ENCODE assay signal across 8 cellular contexts in genomic region chr16:55842369-55843104, GRCh38. TPM values are rescaled to one million over a fixed set of nuclear protein-coding genes. Genes with fewer than 3 reads are reported as not detected.
A peak's percentile ranks its signal among the peaks of the same experiment; 100 is the strongest.
DNase-seq lines count a peak whose midpoint lies in the region; ATAC-seq, FAIRE-seq and TF ChIP-seq lines count a peak whose summit lies in the region.

No MANE protein-coding gene starts in this region.

- no peak overlapping the region for H3K4me3 ChIP-seq in HFF-Myc (replicated peaks; ENCODE audit: low read depth, low read length)
- H3K4me3 ChIP-seq in cardiac fibroblast (replicated peaks in 1 of 2; ENCODE audit: low read depth in 2 of 2, low read length in 2 of 2): no peak overlapping the region

- intact Hi-C loops in left colon (cut with DNase I, micrococcal nuclease): loop anchor here (5.0 to 10.0 kb wide), 2 partner anchors 130 to 368 kb away; partner anchors contain the start of gene MMP2 (in 1 of the 2)

- ATAC-seq in left colon: peak; percentile 45

- FAIRE-seq in urothelium cell line (lab: Jason Lieb, UNC): no peak

- TF ChIP-seq CTCF in HFF-Myc (IDR thresholded peaks at IDR 0.05; ENCODE audit: low read depth, low read length, missing control alignments) (peak; percentile 55), cardiac fibroblast (IDR thresholded peaks at IDR 0.05; ENCODE audit: low read depth, low read length) (peak; percentile 58)

- DNase-seq in NCI-H446 (lab: John Stamatoyannopoulos, UW): peak; percentile 2 to 35
- no peak for DNase-seq in NCI-H446 treated with DMSO at 0.1 percent for 48 hours (lab: John Stamatoyannopoulos, UW)
- DNase-seq in HFF-Myc (ENCODE audit: extremely low read depth, low read depth): peak; percentile 21
- DNase-seq in NOMO-1 treated with dmso at 0.1 percent for 144 hours (lab: John Stamatoyannopoulos, UW; ENCODE audit: unreplicated experiment): peak; percentile 16
- DNase-seq in cardiac fibroblast (ENCODE audit: low read depth in 2 of 2): peak; percentile 64 to 69
- no peak for DNase-seq in left colon
- DNase-seq in urothelium cell line (ENCODE audit: low spot score): peak; percentile 57
- DNase-seq in NCI-H128 (lab: John Stamatoyannopoulos, UW; ENCODE audit: unreplicated experiment): no peak

RNA-seq across cellular contexts. Expression of gene CES1, which starts 9.6 kb away (rescaled TPM):
- total RNA-seq in left colon: 10 to 100 TPM in 1 of 2 donors, 1 to 10 TPM in 1; 2.8 to 33.4 TPM

RNA-seq across cellular contexts. Expression of gene CES5A, which starts 32.6 kb away (rescaled TPM):
- total RNA-seq in left colon: not detected

Comparison
In these comparisons a context has a peak if more than half of its experiments do, and no peak if none do; other contexts are left out.
1. DNase-seq: peak in NCI-H446 (2 of 2), HFF-Myc (single experiment), NOMO-1 treated with dmso at 0.1 percent for 144 hours (single experiment), cardiac fibroblast (2 of 2) and urothelium cell line (single experiment); none in NCI-H446 treated with DMSO at 0.1 percent for 48 hours (single experiment), left colon (0 of 2) and NCI-H128 (single experiment).